ENCODE assay signal across 9 cellular contexts in genomic region chr19:3785464-3785937, GRCh38. TPM values are rescaled to one million over a fixed set of nuclear protein-coding genes. Genes with fewer than 3 reads are reported as not detected.
DNase-seq lines count a peak whose midpoint lies in the region; ATAC-seq and TF ChIP-seq lines count a peak whose summit lies in the region.
"Had no signal": no experiment of that assay in that cellular context is flagged by ENCODE, and none has a peak within 500 bp of the region (broad histone marks: within the 10 kb centered on the region; RNA-seq: fewer than 3 reads in every experiment).

No MANE protein-coding gene starts in this region.

- peaks cover 33% of the 10 kb centered on the region for H3K27me3 ChIP-seq in cardiac muscle cell
- no peaks in the 10 kb centered on the region for H3K27me3 ChIP-seq in naive thymus-derived CD4-positive, alpha-beta T cell (ENCODE audit: control insufficient read depth in 2 of 2, insufficient read depth in 2 of 2, low read length in 2 of 2)
- peaks cover 7% of the 10 kb centered on the region for H3K27me3 ChIP-seq in upper lobe of right lung

- intact Hi-C loops in Right ventricle myocardium inferior (cut with DNase I) (no loop called here), upper lobe of right lung (cut with DNase I) (no loop called here)
- intact Hi-C loops in naive thymus-derived CD4-positive, alpha-beta T cell (cut with micrococcal nuclease) = no loop called here

- H3K9me3 ChIP-seq in cardiac muscle cell (ENCODE audit: low read depth) (no peaks in the 10 kb centered on the region), upper lobe of right lung (peaks cover 14% of the 10 kb centered on the region)
- H3K9me3 ChIP-seq in naive thymus-derived CD4-positive, alpha-beta T cell (ENCODE audit: control insufficient read depth in 2 of 3, low read length in 3 of 3) = peaks cover 0 to 22% (median 11%) of the 10 kb centered on the region in 3 experiments

- no peaks in the 10 kb centered on the region for H3K27me3 Mint-ChIP-seq in activated naive CD8-positive, alpha-beta T cell treated with anti-CD3 and anti-CD28 coated beads, Interleukin-2, amount 10 ng/mL, durations not matched to agents 7 days and 5 days
- H3K27me3 Mint-ChIP-seq in naive thymus-derived CD4-positive, alpha-beta T cell = peaks cover 0 to 26% (median 0%) of the 10 kb centered on the region in 5 donors

- POLR2A ChIA-PET in activated naive CD8-positive, alpha-beta T cell treated with anti-CD3 and anti-CD28 coated beads, Interleukin-2, amount 10 ng/mL, durations not matched to agents 7 days and 5 days (lab: Charles Lee) = interaction anchor here (0.6 to 1.0 kb wide), 2 partner anchors 17 to 27 kb away, joined by 4 read pairs; no protein-coding TSS in a partner anchor
- POLR2A ChIA-PET in naive thymus-derived CD4-positive, alpha-beta T cell (lab: Charles Lee) = no interaction called here

- H3K36me3 ChIP-seq in cardiac muscle cell = no peaks in the 10 kb centered on the region
- peaks cover 0 to 4% (median 0%) of the 10 kb centered on the region in 3 experiments for H3K36me3 ChIP-seq in naive thymus-derived CD4-positive, alpha-beta T cell (ENCODE audit: control insufficient read depth in 2 of 3, insufficient read depth in 3 of 3, low read length in 3 of 3)
- no peaks in the 10 kb centered on the region for H3K36me3 ChIP-seq in upper lobe of right lung

- H3K27ac ChIP-seq in cardiac muscle cell (no peak overlapping the region), upper lobe of right lung (peak overlapping the region; percentile 24)
- no peak overlapping the region for H3K27ac ChIP-seq in naive thymus-derived CD4-positive, alpha-beta T cell (ENCODE audit: low read depth, low read length)

- H3K27ac Mint-ChIP-seq in activated naive CD8-positive, alpha-beta T cell treated with anti-CD3 and anti-CD28 coated beads, Interleukin-2, amount 10 ng/mL, durations not matched to agents 7 days and 5 days = peak overlapping the region; percentile 70
- no peak overlapping the region for H3K27ac Mint-ChIP-seq in naive thymus-derived CD4-positive, alpha-beta T cell

- H3K4me3 Mint-ChIP-seq in activated naive CD8-positive, alpha-beta T cell treated with anti-CD3 and anti-CD28 coated beads, Interleukin-2, amount 10 ng/mL, durations not matched to agents 7 days and 5 days = peak overlapping the region; percentile 83
- H3K4me3 Mint-ChIP-seq in naive thymus-derived CD4-positive, alpha-beta T cell = peak overlapping the region; percentile 74 to 88 (median 82)

- H3K4me1 ChIP-seq in cardiac muscle cell (ENCODE audit: low read depth) (no peaks in the 10 kb centered on the region), upper lobe of right lung (no peaks in the 10 kb centered on the region)
- H3K4me1 ChIP-seq in naive thymus-derived CD4-positive, alpha-beta T cell (ENCODE audit: control insufficient read depth in 2 of 2, insufficient read depth in 2 of 2, low read length in 2 of 2) = peaks cover 0 to 4% of the 10 kb centered on the region in 2 donors

- peaks cover 10% of the 10 kb centered on the region for H3K9me3 Mint-ChIP-seq in activated naive CD8-positive, alpha-beta T cell treated with anti-CD3 and anti-CD28 coated beads, Interleukin-2, amount 10 ng/mL, durations not matched to agents 7 days and 5 days
- peaks cover 0 to 22% (median 15%) of the 10 kb centered on the region in 11 donors for H3K9me3 Mint-ChIP-seq in naive thymus-derived CD4-positive, alpha-beta T cell

- ATAC-seq in Right ventricle myocardium inferior (no peak), upper lobe of right lung (peak; percentile 20), HG03135 (IDR thresholded peaks at IDR 0.05; ENCODE audit: unreplicated experiment) (no peak)
- ATAC-seq in activated naive CD8-positive, alpha-beta T cell treated with anti-CD3 and anti-CD28 coated beads, Interleukin-2, amount 10 ng/mL, durations not matched to agents 7 days and 5 days (ENCODE audit: low read depth) = peak; percentile 40
- ATAC-seq in naive thymus-derived CD4-positive, alpha-beta T cell = no peak

- H3K36me3 Mint-ChIP-seq in activated naive CD8-positive, alpha-beta T cell treated with anti-CD3 and anti-CD28 coated beads, Interleukin-2, amount 10 ng/mL, durations not matched to agents 7 days and 5 days = peaks cover 24% of the 10 kb centered on the region
- H3K36me3 Mint-ChIP-seq in naive thymus-derived CD4-positive, alpha-beta T cell = peaks cover 5 to 21% (median 20%) of the 10 kb centered on the region in 5 donors

- DNase-seq in cardiac muscle cell (ENCODE audit: low read depth in 1 of 2, low spot score in 1 of 2) (no peak), Right ventricle myocardium inferior (ENCODE audit: missing footprints) (no peak), upper lobe of right lung (no peak), HK-2 (ENCODE audit: unreplicated experiment) (no peak), SHP77 (lab: John Stamatoyannopoulos, UW) (no peak)
- DNase-seq in activated naive CD8-positive, alpha-beta T cell treated with anti-CD3 and anti-CD28 coated beads, Interleukin-2, amount 10 ng/mL, durations not matched to agents 7 days and 5 days = no peak
- peak in 4 of 9 donors; percentile 22 to 24 (median 23) for DNase-seq in naive thymus-derived CD4-positive, alpha-beta T cell

- CTCF ChIA-PET in naive thymus-derived CD4-positive, alpha-beta T cell (lab: Charles Lee) = no interaction called here

- TF ChIP-seq CTCF in cardiac muscle cell (IDR thresholded peaks at IDR 0.05; ENCODE audit: low read depth, low read length) (no peak), upper lobe of right lung (IDR thresholded peaks at IDR 0.05) (no peak)

- H3K4me3 ChIP-seq in cardiac muscle cell (peak overlapping the region; percentile 89), upper lobe of right lung (peak overlapping the region; percentile 51)
- peak overlapping the region; percentile 63 for H3K4me3 ChIP-seq in naive thymus-derived CD4-positive, alpha-beta T cell (ENCODE audit: low read length)

- H3K4me1 Mint-ChIP-seq in activated naive CD8-positive, alpha-beta T cell treated with anti-CD3 and anti-CD28 coated beads, Interleukin-2, amount 10 ng/mL, durations not matched to agents 7 days and 5 days = peaks cover 8% of the 10 kb centered on the region
- H3K4me1 Mint-ChIP-seq in naive thymus-derived CD4-positive, alpha-beta T cell = peaks cover 0 to 18% (median 12%) of the 10 kb centered on the region in 7 donors

RNA-seq across cellular contexts. Expression of gene MATK, which starts 0.7 kb away (rescaled TPM):
- total RNA-seq in cardiac muscle cell (4.9 and 6.9 TPM in 2 replicates), Right ventricle myocardium inferior (0.43 TPM), upper lobe of right lung (22.6 TPM)
- 4.8 and 7.4 TPM in 2 replicates for polyA plus RNA-seq in cardiac muscle cell
- total RNA-seq in activated naive CD8-positive, alpha-beta T cell treated with anti-CD3 and anti-CD28 coated beads, Interleukin-2, amount 10 ng/mL, durations not matched to agents 7 days and 5 days = 10 to 100 TPM; 29.4 to 31.8 TPM
- total RNA-seq in naive thymus-derived CD4-positive, alpha-beta T cell = 10 to 100 TPM in 3 of 5 experiments, 1 to 10 TPM in 2; 1.6 to 32.6 (median 14.3) TPM
- 10 to 100 TPM in 1 of 2 donors, 1 to 10 TPM in 1; 8.4 to 13.0 TPM for polyA plus RNA-seq in naive thymus-derived CD4-positive, alpha-beta T cell

RNA-seq across cellular contexts. Expression of gene RAX2, which starts 13.5 kb away (rescaled TPM):
- total RNA-seq in cardiac muscle cell = not detected in 2 replicates
- polyA plus RNA-seq in cardiac muscle cell = not detected in 2 replicates
- not detected for total RNA-seq in Right ventricle myocardium inferior
- not detected for total RNA-seq in activated naive CD8-positive, alpha-beta T cell treated with anti-CD3 and anti-CD28 coated beads, Interleukin-2, amount 10 ng/mL, durations not matched to agents 7 days and 5 days
- total RNA-seq in naive thymus-derived CD4-positive, alpha-beta T cell = not detected
- not detected for polyA plus RNA-seq in naive thymus-derived CD4-positive, alpha-beta T cell
- not detected for total RNA-seq in upper lobe of right lung
- polyA plus RNA-seq: keratinocyte had no signal

RNA-seq across cellular contexts. Expression of gene MRPL54, which starts 23.0 kb away (rescaled TPM):
- total RNA-seq in cardiac muscle cell = 37.9 and 57.8 TPM in 2 replicates
- 81.5 and 91.2 TPM in 2 replicates for polyA plus RNA-seq in cardiac muscle cell
- total RNA-seq in Right ventricle myocardium inferior = 73.8 TPM
- 10 to 100 TPM; 68.9 to 73.9 TPM for total RNA-seq in activated naive CD8-positive, alpha-beta T cell treated with anti-CD3 and anti-CD28 coated beads, Interleukin-2, amount 10 ng/mL, durations not matched to agents 7 days and 5 days
- total RNA-seq in naive thymus-derived CD4-positive, alpha-beta T cell = 10 to 100 TPM; 34.0 to 95.2 (median 58.8) TPM
- polyA plus RNA-seq in naive thymus-derived CD4-positive, alpha-beta T cell = 100 to 1,000 TPM; 143 to 154 TPM
- 59.7 TPM for total RNA-seq in upper lobe of right lung

RNA-seq across cellular contexts. Expression of gene APBA3, which starts 24.0 kb away (rescaled TPM):
- 39.9 and 49.4 TPM in 2 replicates for total RNA-seq in cardiac muscle cell
- polyA plus RNA-seq in cardiac muscle cell = 29.4 and 34.3 TPM in 2 replicates
- total RNA-seq in Right ventricle myocardium inferior = 12.7 TPM
- 10 to 100 TPM; 54.5 to 61.9 TPM for total RNA-seq in activated naive CD8-positive, alpha-beta T cell treated with anti-CD3 and anti-CD28 coated beads, Interleukin-2, amount 10 ng/mL, durations not matched to agents 7 days and 5 days
- total RNA-seq in naive thymus-derived CD4-positive, alpha-beta T cell = 10 to 100 TPM; 55.1 to 77.3 (median 67.1) TPM
- polyA plus RNA-seq in naive thymus-derived CD4-positive, alpha-beta T cell = 10 to 100 TPM; 30.7 to 33.6 TPM
- 21.9 TPM for total RNA-seq in upper lobe of right lung

Comparison
In these comparisons a context has a peak if more than half of its experiments do, and no peak if none do; other contexts are left out.
1. ATAC-seq: peak in activated naive CD8-positive, alpha-beta T cell treated with anti-CD3 and anti-CD28 coated beads, Interleukin-2, amount 10 ng/mL, durations not matched to agents 7 days and 5 days (single experiment) and upper lobe of right lung (single experiment); none in Right ventricle myocardium inferior (single experiment), naive thymus-derived CD4-positive, alpha-beta T cell (single experiment) and HG03135 (single experiment).
2. Peak in every context shown above with its lines, with median percentiles within 50 percentile points of each other: H3K4me3 ChIP-seq.